In genomic region chr2:27628767-27629709, GRCh38 we compare ENCODE assay signal across 1 cellular context.
TF ChIP-seq lines count a peak whose summit lies in the region.

CCDC121 (minus strand) TSS chr2:27629012; CDS start chr2:27627799, 1,213 bp downstream.
GPN1 (plus strand) TSS chr2:27629050; CDS start chr2:27629059, 9 bp downstream.

TF ChIP-seq in GM12878, 131 proteins besides CTCF, POLR2A, EP300 and RAD21 (continued from another document):
- peak; percentile 91 for TF ChIP-seq CREB1 (IDR thresholded peaks at IDR 0.05; ENCODE audit: low read depth)
- peak; percentile 67; the same call in 1 of the 2 replicates for TF ChIP-seq SMAD5 (IDR thresholded peaks at IDR 0.05; ENCODE audit: low read depth)
- peak; percentile 97 for TF ChIP-seq SIN3A (IDR thresholded peaks at IDR 0.05; ENCODE audit: low read depth, low read length)
- TF ChIP-seq CREM (IDR thresholded peaks at IDR 0.05; ENCODE audit: low read depth), result peak; percentile 91
- TF ChIP-seq TAF1 (IDR thresholded peaks at IDR 0.05; ENCODE audit: borderline replicate concordance, low read depth, low read length), result peak; percentile 98
- peak; percentile 86; the same call in 2 of the 3 replicates for TF ChIP-seq POU2F2 (IDR thresholded peaks at IDR 0.05; ENCODE audit: borderline replicate concordance, low read depth, low read length)
- TF ChIP-seq MEF2B (IDR thresholded peaks at IDR 0.05; ENCODE audit: partially characterized antibody, poor library complexity, severe bottlenecking), result peak; percentile 40
- TF ChIP-seq IKZF1 (conservative IDR thresholded peaks at IDR 0.05), result peak; percentile 68
- TF ChIP-seq SKIL (IDR thresholded peaks at IDR 0.05; ENCODE audit: low read depth, poor library complexity, severe bottlenecking), result peak; percentile 23
- TF ChIP-seq BMI1 (IDR thresholded peaks at IDR 0.05; ENCODE audit: borderline replicate concordance), result peak; percentile 92
- TF ChIP-seq ZSCAN29 (IDR thresholded peaks at IDR 0.05), result no peak
- TF ChIP-seq RUNX3 (IDR thresholded peaks at IDR 0.05; ENCODE audit: low read length), result peak; percentile 92
- no peak for TF ChIP-seq ZNF592 (IDR thresholded peaks at IDR 0.05)
- no peak for TF ChIP-seq PAX8 (IDR thresholded peaks at IDR 0.05)
- peak; percentile 33 for TF ChIP-seq SIX5 (IDR thresholded peaks at IDR 0.05; ENCODE audit: low read depth, low read length, severe bottlenecking)
- peak; percentile 73; the same call in 1 of the 2 replicates for TF ChIP-seq DPF2 (IDR thresholded peaks at IDR 0.05)
- TF ChIP-seq TBL1XR1 (IDR thresholded peaks at IDR 0.05; ENCODE audit: low read depth, low read length), result peak; percentile 47; the same call in 1 of the 2 replicates
- TF ChIP-seq HCFC1 (IDR thresholded peaks at IDR 0.05; ENCODE audit: low read length), result peak; percentile 66
- peak; percentile 38 to 48; a peak in 3 of 4 replicates for TF ChIP-seq BHLHE40 (IDR thresholded peaks at IDR 0.05; ENCODE audit: borderline replicate concordance in 1 of 2, low read depth in 2 of 2, low read length in 1 of 2)
- 0 out of 2 replicates have a peak, but pooled peaks have one; percentile 47 for TF ChIP-seq ASH2L (IDR thresholded peaks at IDR 0.05; ENCODE audit: borderline replicate concordance, low read depth)
- TF ChIP-seq ZNF622 (IDR thresholded peaks at IDR 0.05), result no peak
- TF ChIP-seq RELB (IDR thresholded peaks at IDR 0.05; ENCODE audit: low read depth), result peak; percentile 93
- peak; percentile 18; the same call in 1 of the 2 replicates for TF ChIP-seq NFIC (IDR thresholded peaks at IDR 0.05; ENCODE audit: low read depth, low read length)
- TF ChIP-seq MLLT1 (IDR thresholded peaks at IDR 0.05), result peak; percentile 82
- TF ChIP-seq POLR2AphosphoS2 (IDR thresholded peaks at IDR 0.05; ENCODE audit: low read depth, low read length), result peak; percentile 73; the same call in 1 of the 2 replicates
- TF ChIP-seq KAT2A (conservative IDR thresholded peaks at IDR 0.05; ENCODE audit: control insufficient read depth, low read depth, low read length), result no peak
TF ChIP-seq in GM12878: peak in this region for 61.
